In the genomic region with DNA sequence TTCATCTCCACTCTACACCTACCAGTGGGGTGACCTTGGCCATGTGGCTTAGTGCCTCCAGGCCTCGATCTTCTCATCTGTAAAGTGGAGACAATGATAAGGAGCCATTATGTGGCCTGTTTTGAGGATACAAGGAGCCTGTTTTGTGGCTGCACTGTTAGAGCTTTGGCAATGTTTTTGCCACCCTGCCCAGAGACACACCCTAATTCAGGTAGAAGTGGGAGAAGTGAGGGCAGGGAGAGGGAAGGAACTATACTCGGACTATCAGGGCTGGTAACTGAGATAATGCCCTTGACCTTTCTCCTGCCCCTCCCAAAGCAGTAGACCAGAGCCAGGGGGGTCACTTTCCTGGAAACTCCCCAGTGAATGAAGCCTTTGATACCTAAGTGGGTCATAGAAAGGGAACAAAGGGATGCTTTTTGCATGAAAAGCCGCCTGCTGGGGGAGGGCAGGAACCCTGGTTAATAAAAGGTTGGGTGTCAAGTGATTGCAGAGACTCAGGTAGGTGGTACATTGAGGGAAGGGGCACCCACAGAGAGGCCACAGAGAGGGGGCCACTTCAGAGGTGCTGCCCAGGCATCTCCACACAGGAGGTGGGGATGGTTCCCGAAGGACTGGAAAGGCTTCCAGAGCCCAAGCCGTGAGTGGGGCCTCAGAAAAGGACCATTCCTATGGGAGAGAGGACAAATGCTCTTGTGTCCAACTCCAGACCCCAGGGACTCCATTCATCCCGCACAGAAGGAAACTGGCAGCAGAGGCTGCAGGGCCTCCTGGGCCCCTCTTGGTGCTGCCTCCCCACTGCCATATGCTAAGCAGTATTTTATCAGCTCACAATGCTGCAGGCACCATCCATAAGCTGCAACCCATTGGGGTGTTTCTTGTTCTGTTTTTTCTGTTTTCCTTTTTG, we compare ENCODE assay signal across 1 cellular context.
TF ChIP-seq lines count a peak whose summit lies in the region.

No MANE protein-coding gene starts in this region.

TF ChIP-seq in H1, 55 proteins besides CTCF, POLR2A, EP300 and RAD21:
- TF ChIP-seq USF2 (IDR thresholded peaks at IDR 0.05; ENCODE audit: low read length): no peak
- TF ChIP-seq BRCA1 (IDR thresholded peaks at IDR 0.05; ENCODE audit: low read depth, low read length): no peak
- peak; percentile 95 for TF ChIP-seq NANOG (IDR thresholded peaks at IDR 0.05; ENCODE audit: insufficient read depth, low read depth, low read length, poor library complexity, severe bottlenecking)
- peak; percentile 26 for TF ChIP-seq EZH2 (IDR thresholded peaks at IDR 0.05; ENCODE audit: low read depth, low read length, severe bottlenecking)
- TF ChIP-seq MAX (IDR thresholded peaks at IDR 0.05): no peak
- no peak for TF ChIP-seq POLR2AphosphoS5 (IDR thresholded peaks at IDR 0.05; ENCODE audit: low read depth, low read length)
- TF ChIP-seq RXRA (IDR thresholded peaks at IDR 0.05; ENCODE audit: insufficient read depth, low read depth, low read length): 0 out of 2 replicates have a peak, but pooled peaks have one; percentile 31
- no peak for TF ChIP-seq BCL11A (IDR thresholded peaks at IDR 0.05; ENCODE audit: low read depth in 2 of 2, low read length in 2 of 2)
- TF ChIP-seq CHD7 (IDR thresholded peaks at IDR 0.05; ENCODE audit: insufficient replicate concordance, low read length): no peak
- TF ChIP-seq JUND (IDR thresholded peaks at IDR 0.05; ENCODE audit: low read length): no peak
- TF ChIP-seq CBX8 (IDR thresholded peaks at IDR 0.05; ENCODE audit: borderline replicate concordance, low read depth, low read length): no peak
- TF ChIP-seq ASH2L (IDR thresholded peaks at IDR 0.05; ENCODE audit: low read length): peak; percentile 59
- TF ChIP-seq SIX5 (IDR thresholded peaks at IDR 0.05; ENCODE audit: low read depth, low read length): no peak
- no peak for TF ChIP-seq BACH1 (IDR thresholded peaks at IDR 0.05; ENCODE audit: low read length)
- TF ChIP-seq KDM4A (IDR thresholded peaks at IDR 0.05; ENCODE audit: low read depth, low read length, severe bottlenecking): no peak
- peak; percentile 89 for TF ChIP-seq KDM1A (IDR thresholded peaks at IDR 0.05; ENCODE audit: borderline replicate concordance, low read length)
- no peak for TF ChIP-seq CEBPB (IDR thresholded peaks at IDR 0.05; ENCODE audit: low read depth, low read length)
- no peak for TF ChIP-seq HDAC6 (IDR thresholded peaks at IDR 0.05; ENCODE audit: low read depth, low read length)
- TF ChIP-seq CHD2 (IDR thresholded peaks at IDR 0.05; ENCODE audit: low read length): no peak
- TF ChIP-seq JUN (IDR thresholded peaks at IDR 0.05; ENCODE audit: low read depth, low read length): no peak
- TF ChIP-seq HDAC2 (IDR thresholded peaks at IDR 0.05; ENCODE audit: borderline replicate concordance in 1 of 2, low read depth in 2 of 2, low read length in 2 of 2): peak; percentile 25 to 78; a peak in 3 of 4 replicates
